Comparison of ENCODE assay signal across 1 cellular context in the genomic region with DNA sequence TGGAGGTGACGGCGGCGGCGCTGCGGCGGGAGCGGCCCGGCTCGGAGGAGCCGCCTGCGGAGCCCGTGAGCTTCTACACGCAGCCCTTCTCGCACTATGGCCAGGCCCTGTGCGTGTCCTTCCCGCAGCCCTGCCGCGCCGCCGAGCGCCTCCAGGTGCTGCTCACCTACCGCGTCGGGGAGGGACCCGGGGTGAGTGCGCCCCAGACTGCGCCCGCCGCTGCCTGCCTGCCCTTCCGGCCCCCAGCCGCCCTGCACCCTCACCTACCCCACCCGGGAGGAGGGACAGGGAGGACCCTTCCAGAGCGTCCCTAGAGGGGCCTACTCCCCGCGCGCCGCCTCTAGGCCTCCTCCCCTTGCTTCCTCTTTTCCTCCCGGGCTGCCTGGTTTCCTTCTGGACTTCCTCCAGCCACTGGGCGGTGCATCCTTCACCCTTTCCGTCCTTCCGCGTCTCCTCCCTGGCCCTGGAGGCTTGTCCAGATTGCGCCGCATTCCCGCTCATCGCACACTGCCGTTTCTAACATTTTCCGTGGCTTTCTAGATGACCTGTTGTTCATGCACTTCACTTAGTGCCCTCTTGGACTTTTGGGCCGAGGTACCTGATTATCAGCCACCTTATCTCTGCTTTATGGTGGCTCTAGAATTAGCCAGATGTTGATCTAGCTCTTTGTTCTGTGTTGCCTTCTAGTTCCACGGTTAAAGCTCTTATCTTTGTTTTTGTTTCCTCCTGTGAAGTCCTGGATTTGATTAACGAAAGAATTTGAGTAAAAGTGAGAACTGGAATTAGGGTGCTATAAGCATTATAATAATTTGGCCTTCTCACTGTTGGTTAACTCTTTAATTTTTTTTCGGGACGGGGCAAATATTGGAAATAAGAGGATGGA.
TF ChIP-seq lines count a peak whose summit lies in the region.

No MANE protein-coding gene starts in this region.

TF ChIP-seq in HepG2, 621 proteins besides CTCF, POLR2A, EP300 and RAD21 (continued from another document and continues in another):
- TF ChIP-seq, protein P1, sequence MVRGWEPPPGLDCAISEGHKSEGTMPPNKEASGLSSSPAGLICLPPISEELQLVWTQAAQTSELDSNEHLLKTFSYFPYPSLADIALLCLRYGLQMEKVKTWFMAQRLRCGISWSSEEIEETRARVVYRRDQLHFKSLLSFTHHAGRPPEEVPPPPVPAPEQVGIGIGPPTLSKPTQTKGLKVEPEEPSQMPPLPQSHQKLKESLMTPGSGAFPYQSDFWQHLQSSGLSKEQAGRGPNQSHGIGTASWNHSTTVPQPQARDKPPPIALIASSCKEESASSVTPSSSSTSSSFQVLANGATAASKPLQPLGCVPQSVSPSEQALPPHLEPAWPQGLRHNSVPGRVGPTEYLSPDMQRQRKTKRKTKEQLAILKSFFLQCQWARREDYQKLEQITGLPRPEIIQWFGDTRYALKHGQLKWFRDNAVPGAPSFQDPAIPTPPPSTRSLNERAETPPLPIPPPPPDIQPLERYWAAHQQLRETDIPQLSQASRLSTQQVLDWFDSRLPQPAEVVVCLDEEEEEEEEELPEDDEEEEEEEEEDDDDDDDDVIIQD (CRISPR knock-in tag; IDR thresholded peaks at IDR 0.05; ENCODE audit: low read depth) = no peak
- TF ChIP-seq MBD4 (IDR thresholded peaks at IDR 0.05; ENCODE audit: borderline replicate concordance, low read length) = no peak
- TF ChIP-seq PAF1 (CRISPR knock-in tag; IDR thresholded peaks at IDR 0.05) = no peak
- no peak for TF ChIP-seq ZSCAN29 (CRISPR knock-in tag; conservative IDR thresholded peaks at IDR 0.05)
- peak; percentile 36; the same call in 1 of the 2 replicates for TF ChIP-seq ZMYM4 (CRISPR knock-in tag; IDR thresholded peaks at IDR 0.05)
- TF ChIP-seq NFYB (CRISPR knock-in tag; IDR thresholded peaks at IDR 0.05) = no peak
- TF ChIP-seq TBX3 (IDR thresholded peaks at IDR 0.05; ENCODE audit: borderline replicate concordance) = no peak
- no peak for TF ChIP-seq RFXANK (CRISPR knock-in tag; IDR thresholded peaks at IDR 0.05)
- TF ChIP-seq, protein P2, sequence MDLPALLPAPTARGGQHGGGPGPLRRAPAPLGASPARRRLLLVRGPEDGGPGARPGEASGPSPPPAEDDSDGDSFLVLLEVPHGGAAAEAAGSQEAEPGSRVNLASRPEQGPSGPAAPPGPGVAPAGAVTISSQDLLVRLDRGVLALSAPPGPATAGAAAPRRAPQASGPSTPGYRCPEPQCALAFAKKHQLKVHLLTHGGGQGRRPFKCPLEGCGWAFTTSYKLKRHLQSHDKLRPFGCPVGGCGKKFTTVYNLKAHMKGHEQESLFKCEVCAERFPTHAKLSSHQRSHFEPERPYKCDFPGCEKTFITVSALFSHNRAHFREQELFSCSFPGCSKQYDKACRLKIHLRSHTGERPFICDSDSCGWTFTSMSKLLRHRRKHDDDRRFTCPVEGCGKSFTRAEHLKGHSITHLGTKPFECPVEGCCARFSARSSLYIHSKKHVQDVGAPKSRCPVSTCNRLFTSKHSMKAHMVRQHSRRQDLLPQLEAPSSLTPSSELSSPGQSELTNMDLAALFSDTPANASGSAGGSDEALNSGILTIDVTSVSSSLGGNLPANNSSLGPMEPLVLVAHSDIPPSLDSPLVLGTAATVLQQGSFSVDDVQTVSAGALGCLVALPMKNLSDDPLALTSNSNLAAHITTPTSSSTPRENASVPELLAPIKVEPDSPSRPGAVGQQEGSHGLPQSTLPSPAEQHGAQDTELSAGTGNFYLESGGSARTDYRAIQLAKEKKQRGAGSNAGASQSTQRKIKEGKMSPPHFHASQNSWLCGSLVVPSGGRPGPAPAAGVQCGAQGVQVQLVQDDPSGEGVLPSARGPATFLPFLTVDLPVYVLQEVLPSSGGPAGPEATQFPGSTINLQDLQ (CRISPR knock-in tag; IDR thresholded peaks at IDR 0.05) = no peak
- TF ChIP-seq DMAP1 (CRISPR knock-in tag; IDR thresholded peaks at IDR 0.05) = peak; percentile 66; the same call in 1 of the 2 replicates
- TF ChIP-seq HCFC1 (IDR thresholded peaks at IDR 0.05; ENCODE audit: low read depth, low read length) = no peak
- TF ChIP-seq, protein P3, sequence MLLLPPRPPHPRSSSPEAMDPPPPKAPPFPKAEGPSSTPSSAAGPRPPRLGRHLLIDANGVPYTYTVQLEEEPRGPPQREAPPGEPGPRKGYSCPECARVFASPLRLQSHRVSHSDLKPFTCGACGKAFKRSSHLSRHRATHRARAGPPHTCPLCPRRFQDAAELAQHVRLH (CRISPR knock-in tag; IDR thresholded peaks at IDR 0.05; ENCODE audit: borderline replicate concordance, low read depth) = peak; percentile 60
- no peak for TF ChIP-seq TARDBP (CRISPR knock-in tag; IDR thresholded peaks at IDR 0.05)
- peak; percentile 49; the same call in 1 of the 2 replicates for TF ChIP-seq MYC (CRISPR knock-in tag; IDR thresholded peaks at IDR 0.05; ENCODE audit: borderline replicate concordance)
- TF ChIP-seq, protein P4, sequence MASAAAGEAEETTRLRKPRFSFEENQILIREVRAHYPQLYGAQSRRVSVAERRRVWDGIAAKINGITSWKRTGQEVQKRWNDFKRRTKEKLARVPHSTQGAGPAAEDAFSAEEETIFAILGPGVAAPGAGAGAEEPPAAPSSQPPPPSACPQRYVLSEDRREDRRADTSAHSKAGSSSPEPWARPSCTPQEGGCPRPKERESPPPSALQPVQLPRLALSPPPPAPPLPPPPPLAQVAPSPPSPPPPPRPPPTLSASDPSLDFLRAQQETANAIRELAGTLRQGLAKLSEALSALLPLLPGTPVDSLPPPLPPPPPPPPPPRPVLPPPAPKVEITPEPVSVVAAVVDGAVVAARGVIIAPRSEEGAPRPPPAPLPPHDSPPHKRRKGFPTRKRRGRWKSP (CRISPR knock-in tag; IDR thresholded peaks at IDR 0.05) = peak; percentile 87
- TF ChIP-seq, protein P5, sequence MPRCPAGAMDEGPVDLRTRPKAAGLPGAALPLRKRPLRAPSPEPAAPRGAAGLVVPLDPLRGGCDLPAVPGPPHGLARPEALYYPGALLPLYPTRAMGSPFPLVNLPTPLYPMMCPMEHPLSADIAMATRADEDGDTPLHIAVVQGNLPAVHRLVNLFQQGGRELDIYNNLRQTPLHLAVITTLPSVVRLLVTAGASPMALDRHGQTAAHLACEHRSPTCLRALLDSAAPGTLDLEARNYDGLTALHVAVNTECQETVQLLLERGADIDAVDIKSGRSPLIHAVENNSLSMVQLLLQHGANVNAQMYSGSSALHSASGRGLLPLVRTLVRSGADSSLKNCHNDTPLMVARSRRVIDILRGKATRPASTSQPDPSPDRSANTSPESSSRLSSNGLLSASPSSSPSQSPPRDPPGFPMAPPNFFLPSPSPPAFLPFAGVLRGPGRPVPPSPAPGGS (CRISPR knock-in tag; IDR thresholded peaks at IDR 0.05) = 0 out of 2 replicates have a peak, but pooled peaks have one; percentile 77
- TF ChIP-seq CEBPB (IDR thresholded peaks at IDR 0.05; ENCODE audit: borderline replicate concordance, low read depth, low read length) = no peak
- TF ChIP-seq, protein P6, sequence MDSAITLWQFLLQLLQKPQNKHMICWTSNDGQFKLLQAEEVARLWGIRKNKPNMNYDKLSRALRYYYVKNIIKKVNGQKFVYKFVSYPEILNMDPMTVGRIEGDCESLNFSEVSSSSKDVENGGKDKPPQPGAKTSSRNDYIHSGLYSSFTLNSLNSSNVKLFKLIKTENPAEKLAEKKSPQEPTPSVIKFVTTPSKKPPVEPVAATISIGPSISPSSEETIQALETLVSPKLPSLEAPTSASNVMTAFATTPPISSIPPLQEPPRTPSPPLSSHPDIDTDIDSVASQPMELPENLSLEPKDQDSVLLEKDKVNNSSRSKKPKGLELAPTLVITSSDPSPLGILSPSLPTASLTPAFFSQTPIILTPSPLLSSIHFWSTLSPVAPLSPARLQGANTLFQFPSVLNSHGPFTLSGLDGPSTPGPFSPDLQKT (CRISPR knock-in tag; IDR thresholded peaks at IDR 0.05; ENCODE audit: borderline replicate concordance) = no peak
- no peak for TF ChIP-seq JUND (CRISPR knock-in tag; IDR thresholded peaks at IDR 0.05)
- TF ChIP-seq ZNF761 (CRISPR knock-in tag; conservative IDR thresholded peaks at IDR 0.05) = no peak
- peak; percentile 52 for TF ChIP-seq HNRNPLL (IDR thresholded peaks at IDR 0.05; ENCODE audit: low read depth, low read length, poor library complexity, severe bottlenecking)
- TF ChIP-seq ZBTB1 (CRISPR knock-in tag; IDR thresholded peaks at IDR 0.05; ENCODE audit: borderline replicate concordance) = no peak
- TF ChIP-seq, protein P7, sequence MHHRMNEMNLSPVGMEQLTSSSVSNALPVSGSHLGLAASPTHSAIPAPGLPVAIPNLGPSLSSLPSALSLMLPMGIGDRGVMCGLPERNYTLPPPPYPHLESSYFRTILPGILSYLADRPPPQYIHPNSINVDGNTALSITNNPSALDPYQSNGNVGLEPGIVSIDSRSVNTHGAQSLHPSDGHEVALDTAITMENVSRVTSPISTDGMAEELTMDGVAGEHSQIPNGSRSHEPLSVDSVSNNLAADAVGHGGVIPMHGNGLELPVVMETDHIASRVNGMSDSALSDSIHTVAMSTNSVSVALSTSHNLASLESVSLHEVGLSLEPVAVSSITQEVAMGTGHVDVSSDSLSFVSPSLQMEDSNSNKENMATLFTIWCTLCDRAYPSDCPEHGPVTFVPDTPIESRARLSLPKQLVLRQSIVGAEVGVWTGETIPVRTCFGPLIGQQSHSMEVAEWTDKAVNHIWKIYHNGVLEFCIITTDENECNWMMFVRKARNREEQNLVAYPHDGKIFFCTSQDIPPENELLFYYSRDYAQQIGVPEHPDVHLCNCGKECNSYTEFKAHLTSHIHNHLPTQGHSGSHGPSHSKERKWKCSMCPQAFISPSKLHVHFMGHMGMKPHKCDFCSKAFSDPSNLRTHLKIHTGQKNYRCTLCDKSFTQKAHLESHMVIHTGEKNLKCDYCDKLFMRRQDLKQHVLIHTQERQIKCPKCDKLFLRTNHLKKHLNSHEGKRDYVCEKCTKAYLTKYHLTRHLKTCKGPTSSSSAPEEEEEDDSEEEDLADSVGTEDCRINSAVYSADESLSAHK (CRISPR knock-in tag; IDR thresholded peaks at IDR 0.05; ENCODE audit: borderline replicate concordance) = no peak
- TF ChIP-seq ZNF577 (CRISPR knock-in tag; IDR thresholded peaks at IDR 0.05; ENCODE audit: borderline replicate concordance, low read depth) = no peak
- no peak for TF ChIP-seq ZNF180 (CRISPR knock-in tag; IDR thresholded peaks at IDR 0.05; ENCODE audit: borderline replicate concordance, low read depth)
- no peak for TF ChIP-seq ZNF335 (CRISPR knock-in tag; IDR thresholded peaks at IDR 0.05)
- peak; percentile 63; the same call in 1 of the 2 replicates for TF ChIP-seq ZNF788 (CRISPR knock-in tag; IDR thresholded peaks at IDR 0.05; ENCODE audit: borderline replicate concordance)
- no peak for TF ChIP-seq ZNF382 (CRISPR knock-in tag; IDR thresholded peaks at IDR 0.05; ENCODE audit: borderline replicate concordance)
- TF ChIP-seq, protein P8, sequence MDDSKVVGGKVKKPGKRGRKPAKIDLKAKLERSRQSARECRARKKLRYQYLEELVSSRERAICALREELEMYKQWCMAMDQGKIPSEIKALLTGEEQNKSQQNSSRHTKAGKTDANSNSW (CRISPR knock-in tag; IDR thresholded peaks at IDR 0.05; ENCODE audit: borderline replicate concordance) = no peak
- peak; percentile 51; the same call in 1 of the 2 replicates for TF ChIP-seq ZMYM3 (CRISPR knock-in tag; IDR thresholded peaks at IDR 0.05)
- TF ChIP-seq TBX2 (CRISPR knock-in tag; IDR thresholded peaks at IDR 0.05; ENCODE audit: borderline replicate concordance) = peak; percentile 58
- no peak for TF ChIP-seq ZNF615 (CRISPR knock-in tag; IDR thresholded peaks at IDR 0.05; ENCODE audit: borderline replicate concordance)
- no peak for TF ChIP-seq ZNF660 (CRISPR knock-in tag; IDR thresholded peaks at IDR 0.05; ENCODE audit: borderline replicate concordance, low read depth)
- TF ChIP-seq, protein P9, sequence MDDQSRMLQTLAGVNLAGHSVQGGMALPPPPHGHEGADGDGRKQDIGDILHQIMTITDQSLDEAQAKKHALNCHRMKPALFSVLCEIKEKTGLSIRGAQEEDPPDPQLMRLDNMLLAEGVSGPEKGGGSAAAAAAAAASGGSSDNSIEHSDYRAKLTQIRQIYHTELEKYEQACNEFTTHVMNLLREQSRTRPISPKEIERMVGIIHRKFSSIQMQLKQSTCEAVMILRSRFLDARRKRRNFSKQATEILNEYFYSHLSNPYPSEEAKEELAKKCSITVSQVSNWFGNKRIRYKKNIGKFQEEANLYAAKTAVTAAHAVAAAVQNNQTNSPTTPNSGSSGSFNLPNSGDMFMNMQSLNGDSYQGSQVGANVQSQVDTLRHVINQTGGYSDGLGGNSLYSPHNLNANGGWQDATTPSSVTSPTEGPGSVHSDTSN (CRISPR knock-in tag; IDR thresholded peaks at IDR 0.05; ENCODE audit: borderline replicate concordance) = no peak
- TF ChIP-seq ATF7 (IDR thresholded peaks at IDR 0.05) = no peak
- TF ChIP-seq ATF7 (CRISPR knock-in tag; IDR thresholded peaks at IDR 0.05) = no peak
- TF ChIP-seq, protein P10, sequence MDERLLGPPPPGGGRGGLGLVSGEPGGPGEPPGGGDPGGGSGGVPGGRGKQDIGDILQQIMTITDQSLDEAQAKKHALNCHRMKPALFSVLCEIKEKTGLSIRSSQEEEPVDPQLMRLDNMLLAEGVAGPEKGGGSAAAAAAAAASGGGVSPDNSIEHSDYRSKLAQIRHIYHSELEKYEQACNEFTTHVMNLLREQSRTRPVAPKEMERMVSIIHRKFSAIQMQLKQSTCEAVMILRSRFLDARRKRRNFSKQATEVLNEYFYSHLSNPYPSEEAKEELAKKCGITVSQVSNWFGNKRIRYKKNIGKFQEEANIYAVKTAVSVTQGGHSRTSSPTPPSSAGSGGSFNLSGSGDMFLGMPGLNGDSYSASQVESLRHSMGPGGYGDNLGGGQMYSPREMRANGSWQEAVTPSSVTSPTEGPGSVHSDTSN (CRISPR knock-in tag; IDR thresholded peaks at IDR 0.05) = no peak
